In the genomic region with DNA sequence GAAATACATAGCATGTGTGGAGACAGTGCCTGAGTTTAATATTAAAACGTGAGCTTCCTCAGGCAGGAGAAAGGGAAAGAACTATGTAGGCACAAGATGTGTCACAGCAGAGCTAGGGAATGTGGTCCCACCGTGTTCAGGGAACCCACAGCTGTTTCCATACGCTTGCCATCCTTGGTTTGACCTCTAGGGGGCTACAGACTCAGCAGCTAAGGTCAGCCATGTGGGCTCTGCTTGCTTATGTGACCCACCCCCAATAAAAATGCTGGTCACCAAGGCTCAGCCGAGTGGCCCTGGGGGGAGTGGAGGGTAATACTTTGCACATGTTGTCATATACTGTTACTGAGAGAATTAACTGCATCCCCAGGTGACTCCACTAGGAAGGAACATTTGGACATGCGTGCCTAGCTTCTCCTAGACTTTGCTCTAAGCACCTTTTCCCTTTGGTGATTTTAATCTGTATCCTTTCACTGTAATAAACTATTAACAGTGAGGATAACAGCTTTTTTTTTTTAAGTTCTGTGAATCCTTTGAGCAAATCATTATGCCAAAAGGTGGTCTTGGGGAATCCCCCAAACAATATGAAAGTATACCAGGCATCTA, we compare ENCODE assay signal across 8 cellular contexts. TPM values are rescaled to one million over a fixed set of nuclear protein-coding genes. Genes with fewer than 3 reads are reported as not detected.
DNase-seq lines count a peak whose midpoint lies in the region; ATAC-seq, FAIRE-seq and TF ChIP-seq lines count a peak whose summit lies in the region.

No MANE protein-coding gene starts in this region.

- H3K36me3 Mint-ChIP-seq in activated T-cell treated with anti-CD3 and anti-CD28 coated beads, Interleukin-2, amount 50 U/mL, for 72 hours (ENCODE audit: insufficient read depth in 2 of 2) = peaks cover 7 to 18% of the 10 kb centered on the region in 2 donors

- no peak overlapping the region for H3K4me3 Mint-ChIP-seq in activated T-cell treated with anti-CD3 and anti-CD28 coated beads, Interleukin-2, amount 50 U/mL, for 72 hours

- H3K36me3 ChIP-seq in BJ (ENCODE audit: control insufficient read depth, insufficient read depth, low read length) = peaks cover 6% of the 10 kb centered on the region

- FAIRE-seq in GM12892 (lab: Jason Lieb, UNC) = no peak

- DNase-seq in BJ (ENCODE audit: low read depth) = no peak
- DNase-seq in GM12892 (ENCODE audit: insufficient read length) = peak; percentile 26
- DNase-seq in NCI-H524 treated with DMSO at 0.1 percent for 48 hours (lab: John Stamatoyannopoulos, UW) = peak; percentile 8
- peak; percentile 62 to 65 for DNase-seq in activated T-cell treated with anti-CD3 and anti-CD28 coated beads, Interleukin-2, amount 50 U/mL, for 72 hours
- DNase-seq in germinal center (ENCODE audit: low spot score) = peak; percentile 65
- peak; percentile 18 for DNase-seq in smooth muscle cell of the brain vasculature (ENCODE audit: low read depth, low spot score)
- DNase-seq in omental fat pad (ENCODE audit: low spot score) = no peak

- no peak for TF ChIP-seq POLR2A in GM12892 (IDR thresholded peaks at IDR 0.05; ENCODE audit: low read depth, low read length)

- H3K27me3 Mint-ChIP-seq in activated T-cell treated with anti-CD3 and anti-CD28 coated beads, Interleukin-2, amount 50 U/mL, for 72 hours (ENCODE audit: low read depth) = no peaks in the 10 kb centered on the region

- no peaks in the 10 kb centered on the region for H3K9me3 Mint-ChIP-seq in activated T-cell treated with anti-CD3 and anti-CD28 coated beads, Interleukin-2, amount 50 U/mL, for 72 hours

- TF ChIP-seq CTCF in BJ (IDR thresholded peaks at IDR 0.05; ENCODE audit: insufficient read depth, low read depth, low read length) (peak; percentile 81), omental fat pad (IDR thresholded peaks at IDR 0.05) (no peak)

- peaks cover 38% of the 10 kb centered on the region for H3K4me1 Mint-ChIP-seq in activated T-cell treated with anti-CD3 and anti-CD28 coated beads, Interleukin-2, amount 50 U/mL, for 72 hours (ENCODE audit: low read depth)

- H3K27me3 ChIP-seq in BJ (ENCODE audit: control insufficient read depth, insufficient read depth, low read length) = no peaks in the 10 kb centered on the region

- no peak overlapping the region for H3K4me3 ChIP-seq in BJ (ENCODE audit: low read depth, low read length)

- ATAC-seq in activated T-cell treated with anti-CD3 and anti-CD28 coated beads, Interleukin-2, amount 50 U/mL, for 72 hours (replicated peaks in 1 of 2) = no peak
- ATAC-seq in HG02938 (IDR thresholded peaks at IDR 0.05; ENCODE audit: unreplicated experiment) = no peak
- ATAC-seq in omental fat pad (ENCODE audit: low FRiP score) = no peak

- no peak overlapping the region for H3K27ac Mint-ChIP-seq in activated T-cell treated with anti-CD3 and anti-CD28 coated beads, Interleukin-2, amount 50 U/mL, for 72 hours

- CTCF ChIA-PET in BJ (lab: Yijun Ruan, JAX) = interaction anchor here (0.8 to 2.4 kb wide), 13 partner anchors 9 to 433 kb away, joined by 3 to 22 read pairs (median 4); no protein-coding TSS in a partner anchor

- POLR2A ChIA-PET in BJ (lab: Charles Lee) = no interaction called here

RNA-seq across cellular contexts. Expression of a gene that starts 3.3 kb away (rescaled TPM):
- polyA plus RNA-seq in BJ (2011; rRNA removed) = 10.9 and 14.0 TPM in 2 replicates
- polyA minus RNA-seq in BJ (2011; rRNA and poly(A)+ RNA removed) = 7.0 and 7.2 TPM in 2 replicates
- 14.6 TPM for polyA plus RNA-seq in GM12892 (2012; ENCODE audit: missing spikeins)
- 10 to 100 TPM; 10.3 to 12.6 TPM for total RNA-seq in activated T-cell treated with anti-CD3 and anti-CD28 coated beads, Interleukin-2, amount 50 U/mL, for 72 hours
- 10 to 100 TPM in 3 of 4 donors, 1 to 10 TPM in 1; 8.9 to 30.3 (median 15.9) TPM for total RNA-seq in omental fat pad

RNA-seq across cellular contexts. Expression of a gene that starts 55.9 kb away (rescaled TPM):
- polyA plus RNA-seq in BJ (2011; rRNA removed) = 89.9 and 93.4 TPM in 2 replicates
- 81.4 and 110 TPM in 2 replicates for polyA minus RNA-seq in BJ (2011; rRNA and poly(A)+ RNA removed)
- polyA plus RNA-seq in GM12892 (2012; ENCODE audit: missing spikeins) = 28.7 TPM
- total RNA-seq in activated T-cell treated with anti-CD3 and anti-CD28 coated beads, Interleukin-2, amount 50 U/mL, for 72 hours = 10 to 100 TPM; 13.5 to 19.2 TPM
- total RNA-seq in omental fat pad = 100 to 1,000 TPM in 2 of 4 donors, 10 to 100 TPM in 2; 86.4 to 129 (median 97.5) TPM

Comparison
In these comparisons a context has a peak if more than half of its experiments do, and no peak if none do; other contexts are left out.
1. DNase-seq: peak in GM12892 (single experiment), NCI-H524 treated with DMSO at 0.1 percent for 48 hours (single experiment), activated T-cell treated with anti-CD3 and anti-CD28 coated beads, Interleukin-2, amount 50 U/mL, for 72 hours (2 of 2), germinal center (single experiment) and smooth muscle cell of the brain vasculature (single experiment); none in BJ (single experiment) and omental fat pad (single experiment).
2. RNA of a gene that starts 55.9 kb away (total RNA-seq): 86.4 to 129 TPM in omental fat pad; 13.5 to 19.2 TPM in activated T-cell treated with anti-CD3 and anti-CD28 coated beads, Interleukin-2, amount 50 U/mL, for 72 hours; every median in the first group is over 4 times any median in the second.